Comparison of ENCODE assay signal across 1 cellular context in genomic region chr3:27392414-27392813, GRCh38. TPM values are rescaled to one million over a fixed set of nuclear protein-coding genes. Genes with fewer than 3 reads are reported as not detected.
"Had no signal": no experiment of that assay in that cellular context is flagged by ENCODE, and none has a peak within 500 bp of the region (broad histone marks: within the 10 kb centered on the region; RNA-seq: fewer than 3 reads in every experiment).

No MANE protein-coding gene starts in this region.

RNA-seq across cellular contexts. Expression of gene NEK10, which starts 23.2 kb away (rescaled TPM):
- total RNA-seq: ascending aorta had no signal
